ENCODE assay signal across 8 cellular contexts in genomic region chr10:103504181-103504783, GRCh38. TPM values are rescaled to one million over a fixed set of nuclear protein-coding genes. Genes with fewer than 3 reads are reported as not detected.
DNase-seq lines count a peak whose midpoint lies in the region; ATAC-seq, FAIRE-seq and TF ChIP-seq lines count a peak whose summit lies in the region.

No MANE protein-coding gene starts in this region.

- in situ Hi-C loops in GM13977 (cut with MboI; ENCODE audit: low pct_unique_long_range_greater_than_20kb, low sequenced_read_pairs, unreplicated experiment) (no loop called here), HepG2 (cut with HindIII; ENCODE audit: extremely low pct_ligation_motif_present, low pct_unique_long_range_greater_than_20kb) (no loop called here)

- peak overlapping the region; percentile 31 for H3K4me2 ChIP-seq in HepG2 (ENCODE audit: low read depth, low read length)

- no peak overlapping the region for H2AFZ ChIP-seq in HepG2 (ENCODE audit: low read length)

- no peak overlapping the region for H3K4me3 ChIP-seq in NB4 (ENCODE audit: low read depth, low read length)
- H3K4me3 ChIP-seq in HepG2 (replicated peaks in 1 of 3; ENCODE audit: insufficient read depth in 1 of 3, low read depth in 2 of 3, low read length in 3 of 3) = no peak overlapping the region

- no peak for TF ChIP-seq RAD21 in HepG2 (CRISPR knock-in tag; IDR thresholded peaks at IDR 0.05)

- DNase-seq in GM13977 (ENCODE audit: low spot score) (peak; percentile 50), NB4 (ENCODE audit: low read depth) (peak; percentile 96), HepG2 (ENCODE audit: low spot score) (peak; percentile 89), NCI-H1694 treated with DMSO at 0.1 percent for 48 hours (lab: John Stamatoyannopoulos, UW) (no peak), hypothalamus (lab: John Stamatoyannopoulos, UW) (no peak), NCI-H345 (lab: John Stamatoyannopoulos, UW) (no peak)

- CTCF ChIA-PET in HepG2 (lab: Yijun Ruan, JAX; ENCODE audit: low intra/inter-chr PET ratio, low total read pairs) = no interaction called here

- H4K20me1 ChIP-seq in HepG2 (ENCODE audit: insufficient read depth, low read length) = no peaks in the 10 kb centered on the region

- peaks cover 14% of the 10 kb centered on the region for H3K27me3 Mint-ChIP-seq in activated naive CD4-positive, alpha-beta T cell treated with anti-CD3 and anti-CD28 coated beads, Interleukin-2, amount 50 U/mL, for 24 hours

- TF ChIP-seq EP300 in HepG2 (IDR thresholded peaks at IDR 0.05; ENCODE audit: low read depth in 2 of 2, low read length in 2 of 2) (peak in 1 of 2 experiments; percentile 60; a peak in 2 of 4 replicates), HepG2 (CRISPR knock-in tag; IDR thresholded peaks at IDR 0.05; ENCODE audit: borderline replicate concordance) (peak; percentile 72)

- 1% methylated on average over 10 of the region's 10 CpGs for WGBS in HepG2 (ENCODE audit: low lambda C conversion rate)

- TF ChIP-seq CTCF in GM13977 (IDR thresholded peaks at IDR 0.05; ENCODE audit: extremely low read depth, insufficient read depth, missing control alignments) = no peak
- no peak for TF ChIP-seq CTCF in NB4 (IDR thresholded peaks at IDR 0.05; ENCODE audit: low read depth, low read length)
- no peak for TF ChIP-seq CTCF in HepG2 (CRISPR knock-in tag; IDR thresholded peaks at IDR 0.05)

- no TSS peak for BruUV-seq in HepG2 (replicated peaks; lab: Mats Ljungman, UMichigan)

- H3K79me2 ChIP-seq in HepG2 (ENCODE audit: insufficient read depth, low read length) = no peaks in the 10 kb centered on the region

- intact Hi-C loops in HepG2 (cut with micrococcal nuclease; ENCODE audit: unreplicated experiment) = no loop called here

- peaks cover 4 to 63% of the 10 kb centered on the region in 2 experiments; a peak in 3 of 5 replicates for H3K27me3 ChIP-seq in HepG2 (ENCODE audit: control insufficient read depth in 1 of 2, insufficient read depth in 2 of 2, low read length in 2 of 2)

- no peaks in the 10 kb centered on the region for H3K9me3 Mint-ChIP-seq in activated naive CD4-positive, alpha-beta T cell treated with anti-CD3 and anti-CD28 coated beads, Interleukin-2, amount 50 U/mL, for 24 hours

- H3K27ac ChIP-seq in HepG2 (ENCODE audit: extremely low read length, insufficient read depth, low read length) = no peak overlapping the region

- no peak overlapping the region for H3K4me3 Mint-ChIP-seq in activated naive CD4-positive, alpha-beta T cell treated with anti-CD3 and anti-CD28 coated beads, Interleukin-2, amount 50 U/mL, for 24 hours

- TF ChIP-seq POLR2A in NB4 (IDR thresholded peaks at IDR 0.05; ENCODE audit: extremely low read depth, insufficient read length) (no peak), HepG2 (IDR thresholded peaks at IDR 0.05; ENCODE audit: insufficient read depth in 1 of 2, low read depth in 2 of 2, low read length in 2 of 2) (no peak)

- no peak overlapping the region for H3K9ac ChIP-seq in HepG2 (ENCODE audit: insufficient read depth, low read depth, low read length)

- H3K4me1 Mint-ChIP-seq in activated naive CD4-positive, alpha-beta T cell treated with anti-CD3 and anti-CD28 coated beads, Interleukin-2, amount 50 U/mL, for 24 hours = peaks cover 6% of the 10 kb centered on the region

- FAIRE-seq in HepG2 (lab: Jason Lieb, UNC) = peak; percentile 94

- H3K9me3 ChIP-seq in HepG2 (ENCODE audit: low read length) = no peaks in the 10 kb centered on the region

- H3K27ac Mint-ChIP-seq in activated naive CD4-positive, alpha-beta T cell treated with anti-CD3 and anti-CD28 coated beads, Interleukin-2, amount 50 U/mL, for 24 hours = peak overlapping the region; percentile 20

- ATAC-seq in HepG2 (peak; percentile 84), GM18498 (IDR thresholded peaks at IDR 0.05; ENCODE audit: unreplicated experiment) (no peak)

- no peaks in the 10 kb centered on the region for H3K36me3 Mint-ChIP-seq in activated naive CD4-positive, alpha-beta T cell treated with anti-CD3 and anti-CD28 coated beads, Interleukin-2, amount 50 U/mL, for 24 hours

- peaks cover 12% of the 10 kb centered on the region for H3K4me1 ChIP-seq in HepG2 (ENCODE audit: insufficient read depth, low read length)

- POLR2A ChIA-PET in HepG2 (lab: Yijun Ruan, JAX) = interaction anchor here (1.2 kb wide), 1 partner anchor 12 kb away, joined by 4 read pairs; no protein-coding TSS in a partner anchor

- no peaks in the 10 kb centered on the region for H3K36me3 ChIP-seq in HepG2 (replicated peaks in 1 of 2; ENCODE audit: control insufficient read depth in 1 of 2, insufficient read depth in 2 of 2, low read length in 2 of 2)

RNA-seq across cellular contexts. Expression of gene NEURL1, which starts 10.8 kb away (rescaled TPM):
- total RNA-seq in HepG2 (2016; rRNA removed; fragmentation: Illumina TruSeq; extraction: Trizol) = not detected in 2 replicates
- not detected in 2 replicates for total RNA-seq in HepG2 (2016; cell fraction: cytosol; rRNA removed; fragmentation: Illumina TruSeq; extraction: Trizol; ENCODE audit: low read depth)
- total RNA-seq in HepG2 (2016; cell fraction: insoluble cytoplasmic fraction; rRNA removed; fragmentation: Illumina TruSeq; extraction: Trizol) = not detected in 2 replicates
- total RNA-seq in HepG2 (2016; cell fraction: membrane; rRNA removed; fragmentation: Illumina TruSeq; extraction: Trizol) = not detected in 2 replicates
- total RNA-seq in HepG2 (2016; cell fraction: nucleus; rRNA removed; fragmentation: Illumina TruSeq; extraction: Trizol) = not detected in 2 replicates
- polyA plus RNA-seq in HepG2 (2011; rRNA removed) = 0.01 TPM in 1 of 2 replicates, not detected in the other
- 0.01 and 0.03 TPM in 2 replicates for polyA plus RNA-seq in HepG2 (2011; cell fraction: cytosol; rRNA removed)
- polyA plus RNA-seq in HepG2 (2011; cell fraction: nucleus; rRNA removed) = 0.14 and 0.18 TPM in 2 replicates
- polyA plus RNA-seq in HepG2 (2012) = 0.08 and 0.13 TPM in 2 replicates
- polyA plus RNA-seq in HepG2 (2016; cell fraction: cytosol; fragmentation: Illumina TruSeq; extraction: Trizol; ENCODE audit: low read depth) = not detected in 2 replicates
- not detected in 2 replicates for polyA plus RNA-seq in HepG2 (2016; cell fraction: insoluble cytoplasmic fraction; fragmentation: Illumina TruSeq; extraction: Trizol; ENCODE audit: low read depth)
- polyA plus RNA-seq in HepG2 (2016; cell fraction: membrane; fragmentation: Illumina TruSeq; extraction: Trizol; ENCODE audit: low read depth) = not detected in 2 replicates
- not detected in 2 replicates for polyA plus RNA-seq in HepG2 (2016; cell fraction: nucleus; fragmentation: Illumina TruSeq; extraction: Trizol; ENCODE audit: insufficient read depth, low read depth)
- 10.5 TPM in 1 of 2 replicates, not detected in the other for polyA minus RNA-seq in HepG2 (2011; rRNA and poly(A)+ RNA removed; ENCODE audit: low replicate concordance)
- 0.18 TPM in 1 of 2 replicates, not detected in the other for polyA minus RNA-seq in HepG2 (2011; cell fraction: cytosol; rRNA and poly(A)+ RNA removed)
- polyA minus RNA-seq in HepG2 (2011; cell fraction: nucleus; rRNA and poly(A)+ RNA removed) = not detected in 2 replicates

RNA-seq across cellular contexts. Expression of gene CALHM3, which starts 25.2 kb away (rescaled TPM):
- total RNA-seq in HepG2 (2016; rRNA removed; fragmentation: Illumina TruSeq; extraction: Trizol) = not detected in 2 replicates
- total RNA-seq in HepG2 (2016; cell fraction: cytosol; rRNA removed; fragmentation: Illumina TruSeq; extraction: Trizol; ENCODE audit: low read depth) = not detected in 2 replicates
- total RNA-seq in HepG2 (2016; cell fraction: insoluble cytoplasmic fraction; rRNA removed; fragmentation: Illumina TruSeq; extraction: Trizol) = not detected in 2 replicates
- total RNA-seq in HepG2 (2016; cell fraction: membrane; rRNA removed; fragmentation: Illumina TruSeq; extraction: Trizol) = not detected in 2 replicates
- total RNA-seq in HepG2 (2016; cell fraction: nucleus; rRNA removed; fragmentation: Illumina TruSeq; extraction: Trizol) = not detected in 2 replicates
- not detected in 2 replicates for polyA plus RNA-seq in HepG2 (2011; rRNA removed)
- not detected in 2 replicates for polyA plus RNA-seq in HepG2 (2011; cell fraction: cytosol; rRNA removed)
- polyA plus RNA-seq in HepG2 (2011; cell fraction: nucleus; rRNA removed) = not detected in 2 replicates
- not detected in 2 replicates for polyA plus RNA-seq in HepG2 (2012)
- polyA plus RNA-seq in HepG2 (2016; cell fraction: cytosol; fragmentation: Illumina TruSeq; extraction: Trizol; ENCODE audit: low read depth) = not detected in 2 replicates
- polyA plus RNA-seq in HepG2 (2016; cell fraction: insoluble cytoplasmic fraction; fragmentation: Illumina TruSeq; extraction: Trizol; ENCODE audit: low read depth) = not detected in 2 replicates
- polyA plus RNA-seq in HepG2 (2016; cell fraction: membrane; fragmentation: Illumina TruSeq; extraction: Trizol; ENCODE audit: low read depth) = not detected in 2 replicates
- polyA plus RNA-seq in HepG2 (2016; cell fraction: nucleus; fragmentation: Illumina TruSeq; extraction: Trizol; ENCODE audit: insufficient read depth, low read depth) = not detected in 2 replicates
- polyA minus RNA-seq in HepG2 (2011; rRNA and poly(A)+ RNA removed; ENCODE audit: low replicate concordance) = 0.49 TPM in 1 of 2 replicates, not detected in the other
- not detected in 2 replicates for polyA minus RNA-seq in HepG2 (2011; cell fraction: cytosol; rRNA and poly(A)+ RNA removed)
- polyA minus RNA-seq in HepG2 (2011; cell fraction: nucleus; rRNA and poly(A)+ RNA removed) = not detected in 2 replicates

RNA-seq across cellular contexts. Expression of gene CALHM1, which starts 45.6 kb away (rescaled TPM):
- total RNA-seq in HepG2 (2016; rRNA removed; fragmentation: Illumina TruSeq; extraction: Trizol) = 0.04 TPM in 1 of 2 replicates, not detected in the other
- not detected in 2 replicates for total RNA-seq in HepG2 (2016; cell fraction: cytosol; rRNA removed; fragmentation: Illumina TruSeq; extraction: Trizol; ENCODE audit: low read depth)
- 0.06 TPM in 1 of 2 replicates, not detected in the other for total RNA-seq in HepG2 (2016; cell fraction: insoluble cytoplasmic fraction; rRNA removed; fragmentation: Illumina TruSeq; extraction: Trizol)
- total RNA-seq in HepG2 (2016; cell fraction: membrane; rRNA removed; fragmentation: Illumina TruSeq; extraction: Trizol) = not detected in 2 replicates
- total RNA-seq in HepG2 (2016; cell fraction: nucleus; rRNA removed; fragmentation: Illumina TruSeq; extraction: Trizol) = not detected in 2 replicates
- polyA plus RNA-seq in HepG2 (2011; rRNA removed) = not detected in 2 replicates
- not detected in 2 replicates for polyA plus RNA-seq in HepG2 (2011; cell fraction: cytosol; rRNA removed)
- polyA plus RNA-seq in HepG2 (2011; cell fraction: nucleus; rRNA removed) = not detected in 2 replicates
- polyA plus RNA-seq in HepG2 (2012) = not detected in 2 replicates
- not detected in 2 replicates for polyA plus RNA-seq in HepG2 (2016; cell fraction: cytosol; fragmentation: Illumina TruSeq; extraction: Trizol; ENCODE audit: low read depth)
- not detected in 2 replicates for polyA plus RNA-seq in HepG2 (2016; cell fraction: insoluble cytoplasmic fraction; fragmentation: Illumina TruSeq; extraction: Trizol; ENCODE audit: low read depth)
- not detected in 2 replicates for polyA plus RNA-seq in HepG2 (2016; cell fraction: membrane; fragmentation: Illumina TruSeq; extraction: Trizol; ENCODE audit: low read depth)
- not detected in 2 replicates for polyA plus RNA-seq in HepG2 (2016; cell fraction: nucleus; fragmentation: Illumina TruSeq; extraction: Trizol; ENCODE audit: insufficient read depth, low read depth)
- not detected in 2 replicates for polyA minus RNA-seq in HepG2 (2011; rRNA and poly(A)+ RNA removed; ENCODE audit: low replicate concordance)
- not detected in 2 replicates for polyA minus RNA-seq in HepG2 (2011; cell fraction: cytosol; rRNA and poly(A)+ RNA removed)
- not detected in 2 replicates for polyA minus RNA-seq in HepG2 (2011; cell fraction: nucleus; rRNA and poly(A)+ RNA removed)

RNA-seq across cellular contexts. Expression of gene CALHM2, which starts 52.1 kb away (rescaled TPM):
- total RNA-seq in HepG2 (2016; rRNA removed; fragmentation: Illumina TruSeq; extraction: Trizol) = not detected in 2 replicates
- total RNA-seq in HepG2 (2016; cell fraction: cytosol; rRNA removed; fragmentation: Illumina TruSeq; extraction: Trizol; ENCODE audit: low read depth) = not detected in 2 replicates
- total RNA-seq in HepG2 (2016; cell fraction: insoluble cytoplasmic fraction; rRNA removed; fragmentation: Illumina TruSeq; extraction: Trizol) = 0.06 TPM in 1 of 2 replicates, not detected in the other
- 0.10 TPM in 1 of 2 replicates, not detected in the other for total RNA-seq in HepG2 (2016; cell fraction: membrane; rRNA removed; fragmentation: Illumina TruSeq; extraction: Trizol)
- not detected in 2 replicates for total RNA-seq in HepG2 (2016; cell fraction: nucleus; rRNA removed; fragmentation: Illumina TruSeq; extraction: Trizol)
- 0.15 TPM in 1 of 2 replicates, not detected in the other for polyA plus RNA-seq in HepG2 (2011; rRNA removed)
- polyA plus RNA-seq in HepG2 (2011; cell fraction: cytosol; rRNA removed) = 0.09 and 0.15 TPM in 2 replicates
- 0.09 and 0.19 TPM in 2 replicates for polyA plus RNA-seq in HepG2 (2011; cell fraction: nucleus; rRNA removed)
- 0.24 and 0.43 TPM in 2 replicates for polyA plus RNA-seq in HepG2 (2012)
- not detected in 2 replicates for polyA plus RNA-seq in HepG2 (2016; cell fraction: cytosol; fragmentation: Illumina TruSeq; extraction: Trizol; ENCODE audit: low read depth)
- polyA plus RNA-seq in HepG2 (2016; cell fraction: insoluble cytoplasmic fraction; fragmentation: Illumina TruSeq; extraction: Trizol; ENCODE audit: low read depth) = not detected in 2 replicates
- 0.17 TPM in 1 of 2 replicates, not detected in the other for polyA plus RNA-seq in HepG2 (2016; cell fraction: membrane; fragmentation: Illumina TruSeq; extraction: Trizol; ENCODE audit: low read depth)
- not detected in 2 replicates for polyA plus RNA-seq in HepG2 (2016; cell fraction: nucleus; fragmentation: Illumina TruSeq; extraction: Trizol; ENCODE audit: insufficient read depth, low read depth)
- 0.24 and 3.0 TPM in 2 replicates for polyA minus RNA-seq in HepG2 (2011; rRNA and poly(A)+ RNA removed; ENCODE audit: low replicate concordance)
- not detected in 2 replicates for polyA minus RNA-seq in HepG2 (2011; cell fraction: cytosol; rRNA and poly(A)+ RNA removed)
- polyA minus RNA-seq in HepG2 (2011; cell fraction: nucleus; rRNA and poly(A)+ RNA removed) = not detected in 2 replicates

Comparison
In these comparisons a context has a peak if more than half of its experiments do, and no peak if none do; other contexts are left out.
1. DNase-seq: peak in GM13977 (single experiment), NB4 (single experiment) and HepG2 (single experiment); none in NCI-H1694 treated with DMSO at 0.1 percent for 48 hours (single experiment), hypothalamus (0 of 51) and NCI-H345 (single experiment).